10 cellular contexts compared by ENCODE assay signal in the genomic region with DNA sequence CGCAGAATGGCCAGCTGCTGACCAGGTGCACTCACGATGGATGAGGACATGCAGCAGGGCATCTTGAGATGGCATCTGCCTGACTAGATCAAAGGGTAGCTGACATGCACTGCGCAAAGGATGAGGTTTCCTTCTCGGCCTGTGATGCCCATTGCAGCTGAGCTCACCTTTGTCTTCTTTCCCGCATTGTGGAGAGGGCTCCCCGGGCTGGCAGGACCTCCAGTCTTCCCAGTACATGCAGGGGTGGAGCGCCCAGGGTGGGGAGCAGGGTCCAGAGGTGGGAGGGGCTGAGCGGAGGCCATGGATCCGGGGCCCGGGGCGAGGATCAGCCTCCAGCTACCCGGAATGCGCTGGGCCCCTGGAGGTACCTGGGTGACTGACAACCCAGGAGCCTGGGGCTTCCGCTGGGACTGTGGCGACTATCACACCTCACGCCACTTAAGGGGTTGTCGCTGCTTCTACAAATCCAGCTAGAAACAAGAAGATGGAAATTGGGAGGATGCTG. TPM values are rescaled to one million over a fixed set of nuclear protein-coding genes. Genes with fewer than 3 reads are reported as not detected.
"Had no signal": no experiment of that assay in that cellular context is flagged by ENCODE, and none has a peak within 500 bp of the region (broad histone marks: within the 10 kb centered on the region; RNA-seq: fewer than 3 reads in every experiment).

No MANE protein-coding gene starts in this region.

- DNase-seq: GM23248, GOT3, H9, HCEC 1CT, IMR-90, KG1 had no signal

- H3K4me1 Mint-ChIP-seq: H9 had no signal

- H2AFZ ChIP-seq: GM23248 had no signal

- H3K27ac ChIP-seq: GM23248 had no signal

- H3K4me3 Mint-ChIP-seq: H9 had no signal

- ATAC-seq: K562 had no signal

- H3K4me3 ChIP-seq: GM23248, K562 had no signal

- H3K27ac Mint-ChIP-seq: H9 had no signal

- H3K9ac ChIP-seq: GM23248 had no signal

- FAIRE-seq: HTR-8/SVneo, K562 had no signal

RNA-seq across cellular contexts. Expression of a gene that starts 22.6 kb away (rescaled TPM):
- total RNA-seq: H4, HT-29 had no signal
- polyA plus RNA-seq: GM23248 had no signal

RNA-seq across cellular contexts. Expression of a gene that starts 32.7 kb away (rescaled TPM):
- total RNA-seq: GM23248, H4, H9, HT-29, IMR-90, K562 had no signal
- polyA plus RNA-seq: GM23248, IMR-90 had no signal
